Comparison of ENCODE assay signal across 23 cellular contexts in genomic region chr5:117357886-117358285, GRCh38.
"Had no signal": no experiment of that assay in that cellular context is flagged by ENCODE, and none has a peak within 500 bp of the region (broad histone marks: within the 10 kb centered on the region; RNA-seq: fewer than 3 reads in every experiment).

No MANE protein-coding gene starts in this region.

- DNase-seq: cortex of kidney; dorsolateral prefrontal cortex; effector CD8-positive, alpha-beta T cell; gastrocnemius medialis; glutamatergic neuron; islet precursor cell; naive B cell; psoas muscle; retina; right lobe of liver; stimulated activated CD4-positive, alpha-beta T cell treated with anti-CD3 and anti-CD28 coated beads, Interleukin-4, amount 100 ng/mL, for 1 hour; stimulated activated CD8-positive, alpha-beta memory T cell treated with anti-CD3 and anti-CD28 coated beads, Interleukin-4, amount 100 ng/mL, for 48 hours; stimulated activated naive CD8-positive, alpha-beta T cell treated with anti-CD3 and anti-CD28 coated beads, Interleukin-15, amount 100 ng/mL, for 72 hours; testis; upper lobe of right lung had no signal

- H3K4me1 ChIP-seq: gastrocnemius medialis, psoas muscle, right lobe of liver, testis, tibial nerve, upper lobe of right lung, vagina had no signal

- ATAC-seq: esophagus mucosa; gastrocnemius medialis; left lobe of liver; psoas muscle; right lobe of liver; stimulated activated memory B cell treated with anti-CD40 and anti-IgM and Interleukin-4, amounts not matched to agents 10 μg/mL and 1 μg/mL and 100 μg/mL, for 72 hours; stimulated activated naive CD8-positive, alpha-beta T cell treated with anti-CD3 and anti-CD28 coated beads, Interleukin-15, amount 100 ng/mL, for 72 hours; upper lobe of right lung had no signal

- H3K9me3 Mint-ChIP-seq: memory B cell; naive B cell; nephron; stimulated activated memory B cell treated with anti-CD40 and anti-IgM and Interleukin-4, amounts not matched to agents 10 μg/mL and 1 μg/mL and 100 μg/mL, for 72 hours had no signal

- H3K4me3 Mint-ChIP-seq: memory B cell; mesothelial cell of epicardium; naive B cell; nephron; stimulated activated memory B cell treated with anti-CD40 and anti-IgM and Interleukin-4, amounts not matched to agents 10 μg/mL and 1 μg/mL and 100 μg/mL, for 72 hours; stimulated activated naive CD8-positive, alpha-beta T cell treated with anti-CD3 and anti-CD28 coated beads, Interleukin-15, amount 100 ng/mL, for 72 hours had no signal

- H3K27me3 ChIP-seq: dorsolateral prefrontal cortex, gastrocnemius medialis, right lobe of liver, testis, tibial nerve, upper lobe of right lung, vagina had no signal

- H3K36me3 ChIP-seq: gastrocnemius medialis, right lobe of liver, tibial nerve, upper lobe of right lung, vagina had no signal

- H3K36me3 Mint-ChIP-seq: memory B cell; mesothelial cell of epicardium; naive B cell; stimulated activated memory B cell treated with anti-CD40 and anti-IgM and Interleukin-4, amounts not matched to agents 10 μg/mL and 1 μg/mL and 100 μg/mL, for 72 hours had no signal

- H3K27me3 Mint-ChIP-seq: memory B cell; naive B cell; stimulated activated memory B cell treated with anti-CD40 and anti-IgM and Interleukin-4, amounts not matched to agents 10 μg/mL and 1 μg/mL and 100 μg/mL, for 72 hours; stimulated activated naive CD8-positive, alpha-beta T cell treated with anti-CD3 and anti-CD28 coated beads, Interleukin-15, amount 100 ng/mL, for 72 hours had no signal

- H3K27ac Mint-ChIP-seq: memory B cell; mesothelial cell of epicardium; nephron; stimulated activated memory B cell treated with anti-CD40 and anti-IgM and Interleukin-4, amounts not matched to agents 10 μg/mL and 1 μg/mL and 100 μg/mL, for 72 hours; stimulated activated naive CD8-positive, alpha-beta T cell treated with anti-CD3 and anti-CD28 coated beads, Interleukin-15, amount 100 ng/mL, for 72 hours had no signal

- H3K9me3 ChIP-seq: gastrocnemius medialis, psoas muscle, right lobe of liver, testis, tibial nerve, upper lobe of right lung, vagina had no signal

- H3K4me1 Mint-ChIP-seq: memory B cell; naive B cell; stimulated activated memory B cell treated with anti-CD40 and anti-IgM and Interleukin-4, amounts not matched to agents 10 μg/mL and 1 μg/mL and 100 μg/mL, for 72 hours; stimulated activated naive CD8-positive, alpha-beta T cell treated with anti-CD3 and anti-CD28 coated beads, Interleukin-15, amount 100 ng/mL, for 72 hours had no signal

- H3K4me3 ChIP-seq: dorsolateral prefrontal cortex, gastrocnemius medialis, psoas muscle, right lobe of liver, testis, tibial nerve, upper lobe of right lung, vagina had no signal
